Comparison of ENCODE assay signal across 18 cellular contexts in genomic region chr5:45288746-45289145, GRCh38.
"Had no signal": no experiment of that assay in that cellular context is flagged by ENCODE, and none has a peak within 500 bp of the region (broad histone marks: within the 10 kb centered on the region; RNA-seq: fewer than 3 reads in every experiment).

No MANE protein-coding gene starts in this region.

- H3K27ac ChIP-seq: ascending aorta, breast epithelium, left lung, right atrium auricular region, transverse colon, uterus, VCaP had no signal

- H3K9me3 ChIP-seq: ascending aorta, breast epithelium, right atrium auricular region, transverse colon, uterus had no signal

- H3K4me1 Mint-ChIP-seq: activated naive CD4-positive, alpha-beta T cell treated with anti-CD3 and anti-CD28 coated beads, Interleukin-2, amount 50 U/mL, for 24 hours; nephron progenitor cell; T-helper 17 cell had no signal

- H3K4me3 ChIP-seq: ascending aorta, breast epithelium, left lung, right atrium auricular region, transverse colon, uterus had no signal

- H3K36me3 Mint-ChIP-seq: activated naive CD4-positive, alpha-beta T cell treated with anti-CD3 and anti-CD28 coated beads, Interleukin-2, amount 50 U/mL, for 24 hours had no signal

- H3K27ac Mint-ChIP-seq: activated naive CD4-positive, alpha-beta T cell treated with anti-CD3 and anti-CD28 coated beads, Interleukin-2, amount 50 U/mL, for 24 hours; dendritic cell treated with granulocyte-macrophage colony-stimulating factor and Interleukin-4, amounts not matched to agents 40 ng/mL and 50 ng/mL, for 4 days; nephron progenitor cell; progenitor cell of endocrine pancreas; stimulated activated naive CD8-positive, alpha-beta T cell treated with anti-CD3 and anti-CD28 coated beads, Interleukin-15, Interleukin-2, amounts not matched to agents 100 ng/mL and 50 ng/mL, for 24 hours; T-helper 17 cell had no signal

- H3K36me3 ChIP-seq: ascending aorta, breast epithelium, left lung, right atrium auricular region, transverse colon, uterus had no signal

- H3K27me3 Mint-ChIP-seq: activated naive CD4-positive, alpha-beta T cell treated with anti-CD3 and anti-CD28 coated beads, Interleukin-2, amount 50 U/mL, for 24 hours; dendritic cell treated with granulocyte-macrophage colony-stimulating factor and Interleukin-4, amounts not matched to agents 40 ng/mL and 50 ng/mL, for 4 days; progenitor cell of endocrine pancreas; stimulated activated naive CD8-positive, alpha-beta T cell treated with anti-CD3 and anti-CD28 coated beads, Interleukin-15, Interleukin-2, amounts not matched to agents 100 ng/mL and 50 ng/mL, for 24 hours; T-helper 17 cell had no signal

- H3K9me3 Mint-ChIP-seq: nephron progenitor cell had no signal

- H3K27me3 ChIP-seq: ascending aorta, breast epithelium, left lung, right atrium auricular region, transverse colon, uterus had no signal

- DNase-seq: activated CD4-positive, alpha-beta T cell treated with anti-CD3 and anti-CD28 coated beads, Interleukin-2, amount 50 U/mL, for 4 hours; activated gamma-delta T cell; effector memory CD4-positive, alpha-beta T cell; hippocampal formation; left lung; nephron progenitor cell; stimulated activated CD4-positive, alpha-beta T cell treated with anti-CD3 and anti-CD28 coated beads, Interleukin-2, amount 100 ng/mL, for 24 hours; T-helper 17 cell; transverse colon; uterus had no signal

- ATAC-seq: left lung, T-helper 17 cell had no signal

- H3K4me3 Mint-ChIP-seq: activated naive CD4-positive, alpha-beta T cell treated with anti-CD3 and anti-CD28 coated beads, Interleukin-2, amount 50 U/mL, for 24 hours; dendritic cell treated with granulocyte-macrophage colony-stimulating factor and Interleukin-4, amounts not matched to agents 40 ng/mL and 50 ng/mL, for 4 days; nephron progenitor cell; stimulated activated naive CD8-positive, alpha-beta T cell treated with anti-CD3 and anti-CD28 coated beads, Interleukin-15, Interleukin-2, amounts not matched to agents 100 ng/mL and 50 ng/mL, for 24 hours; T-helper 17 cell had no signal

- H3K4me1 ChIP-seq: ascending aorta, breast epithelium, left lung, right atrium auricular region, transverse colon, uterus had no signal
